In the genomic region with DNA sequence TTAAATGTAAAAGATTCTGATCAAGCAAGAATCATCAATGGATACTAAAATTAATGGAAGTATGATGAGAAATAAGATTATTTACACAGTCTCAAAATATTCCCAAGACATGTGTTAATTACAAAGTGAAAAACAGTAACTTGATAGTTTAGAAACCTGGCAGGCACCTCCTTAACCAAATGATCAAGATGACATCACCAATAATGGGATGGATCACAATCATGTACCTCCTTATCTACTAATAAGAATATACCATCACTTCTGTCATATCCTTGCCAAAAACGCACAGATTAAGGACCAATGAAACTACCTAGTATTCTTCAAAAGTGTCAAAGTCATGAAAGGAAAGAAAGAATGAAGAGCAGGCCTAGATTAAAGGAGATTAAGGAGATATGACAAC, we compare ENCODE assay signal across 32 cellular contexts.
"Had no signal": no experiment of that assay in that cellular context is flagged by ENCODE, and none has a peak within 500 bp of the region (broad histone marks: within the 10 kb centered on the region; RNA-seq: fewer than 3 reads in every experiment).

No MANE protein-coding gene starts in this region.

- H3K4me1 ChIP-seq: spleen, tibial nerve, vagina had no signal

- H3K4me3 ChIP-seq: neural progenitor cell, ovary, psoas muscle, skin epidermis, smooth muscle cell, spleen, thoracic aorta, thyroid gland, tibial nerve, upper lobe of left lung, vagina had no signal

- H3K27me3 Mint-ChIP-seq: naive B cell; naive thymus-derived CD8-positive, alpha-beta T cell; natural killer cell treated with Interleukin-12 subunit alpha and Interleukin-12 subunit beta and Interleukin-15 and Interleukin-18, amount 100 ng/mL, for 72 hours; progenitor cell of endocrine pancreas; stimulated activated memory B cell treated with anti-CD40 and anti-IgM and Interleukin-4, amounts not matched to agents 10 μg/mL and 1 μg/mL and 100 μg/mL, for 72 hours; stimulated activated naive CD8-positive, alpha-beta T cell treated with anti-CD3 and anti-CD28 coated beads, Interleukin-15, amount 100 ng/mL, for 72 hours had no signal

- H3K27me3 ChIP-seq: neural progenitor cell, ovary, spleen, thyroid gland, tibial nerve, upper lobe of left lung, vagina had no signal

- FAIRE-seq: urothelium cell line had no signal

- H3K4me1 Mint-ChIP-seq: naive B cell; neural progenitor cell; stimulated activated memory B cell treated with anti-CD40 and anti-IgM and Interleukin-4, amounts not matched to agents 10 μg/mL and 1 μg/mL and 100 μg/mL, for 72 hours; stimulated activated naive CD8-positive, alpha-beta T cell treated with anti-CD3 and anti-CD28 coated beads, Interleukin-15, amount 100 ng/mL, for 72 hours had no signal

- H3K9me3 ChIP-seq: ovary, psoas muscle, spleen, thoracic aorta, thyroid gland, tibial nerve, upper lobe of left lung, vagina had no signal

- H3K27ac Mint-ChIP-seq: naive B cell; natural killer cell treated with Interleukin-12 subunit alpha and Interleukin-12 subunit beta and Interleukin-15 and Interleukin-18, amount 100 ng/mL, for 72 hours; neural progenitor cell; progenitor cell of endocrine pancreas; stimulated activated memory B cell treated with anti-CD40 and anti-IgM and Interleukin-4, amounts not matched to agents 10 μg/mL and 1 μg/mL and 100 μg/mL, for 72 hours had no signal

- H3K79me2 ChIP-seq: parathyroid adenoma had no signal

- ATAC-seq: naive thymus-derived CD8-positive, alpha-beta T cell; natural killer cell treated with Interleukin-12 subunit alpha and Interleukin-12 subunit beta and Interleukin-15 and Interleukin-18, amount 100 ng/mL, for 72 hours; psoas muscle; right cardiac atrium; sciatic nerve; stimulated activated memory B cell treated with anti-CD40 and anti-IgM and Interleukin-4, amounts not matched to agents 10 μg/mL and 1 μg/mL and 100 μg/mL, for 72 hours; stimulated activated naive CD8-positive, alpha-beta T cell treated with anti-CD3 and anti-CD28 coated beads, Interleukin-15, amount 100 ng/mL, for 72 hours; stimulated activated naive CD8-positive, alpha-beta T cell treated with anti-CD3 and anti-CD28 coated beads, Interleukin-15, Interleukin-2, amounts not matched to agents 100 U/mL and 50 U/mL, for 24 hours had no signal

- H3K27ac ChIP-seq: neural progenitor cell, ovary, parathyroid adenoma, psoas muscle, skin epidermis, spleen, thoracic aorta, thyroid gland, tibial nerve, upper lobe of left lung, vagina had no signal

- H3K4me3 Mint-ChIP-seq: naive B cell; naive thymus-derived CD8-positive, alpha-beta T cell; natural killer cell treated with Interleukin-12 subunit alpha and Interleukin-12 subunit beta and Interleukin-15 and Interleukin-18, amount 100 ng/mL, for 72 hours; neural progenitor cell; stimulated activated memory B cell treated with anti-CD40 and anti-IgM and Interleukin-4, amounts not matched to agents 10 μg/mL and 1 μg/mL and 100 μg/mL, for 72 hours; stimulated activated naive CD8-positive, alpha-beta T cell treated with anti-CD3 and anti-CD28 coated beads, Interleukin-15, amount 100 ng/mL, for 72 hours had no signal

- DNase-seq: naive B cell; naive thymus-derived CD8-positive, alpha-beta T cell; occipital lobe; ovary; posterior cingulate gyrus; psoas muscle; right cardiac atrium; spleen; stimulated activated CD4-positive, alpha-beta T cell treated with anti-CD3 and anti-CD28 coated beads, Interleukin-12 subunit alpha, Interleukin-12 subunit beta, amount 100 ng/mL, for 4 hours; stimulated activated CD4-positive, alpha-beta T cell treated with anti-CD3 and anti-CD28 coated beads, Interleukin-1b, Interleukin-23, amount 100 ng/mL, for 48 hours; stimulated activated CD4-positive, alpha-beta T cell treated with anti-CD3 and anti-CD28 coated beads, Interleukin-4, amount 100 ng/mL, for 1 hour; stimulated activated CD4-positive, alpha-beta T cell treated with anti-CD3 and anti-CD28 coated beads, Interleukin-4, amount 100 ng/mL, for 4 hours; stimulated activated CD8-positive, alpha-beta memory T cell treated with anti-CD3 and anti-CD28 coated beads, Interleukin-4, amount 100 ng/mL, for 48 hours; stimulated activated naive CD4-positive, alpha-beta T cell; stimulated activated naive CD8-positive, alpha-beta T cell treated with anti-CD3 and anti-CD28 coated beads, Interleukin-15, amount 100 ng/mL, for 72 hours; stimulated activated naive CD8-positive, alpha-beta T cell treated with anti-CD3 and anti-CD28 coated beads, Interleukin-15, Interleukin-2, amounts not matched to agents 100 U/mL and 50 U/mL, for 24 hours; substantia nigra; thyroid gland; trophoblast cell; upper lobe of left lung had no signal

- H3K9me3 Mint-ChIP-seq: naive B cell; naive thymus-derived CD8-positive, alpha-beta T cell; natural killer cell treated with Interleukin-12 subunit alpha and Interleukin-12 subunit beta and Interleukin-15 and Interleukin-18, amount 100 ng/mL, for 72 hours; stimulated activated memory B cell treated with anti-CD40 and anti-IgM and Interleukin-4, amounts not matched to agents 10 μg/mL and 1 μg/mL and 100 μg/mL, for 72 hours; stimulated activated naive CD8-positive, alpha-beta T cell treated with anti-CD3 and anti-CD28 coated beads, Interleukin-15, amount 100 ng/mL, for 72 hours had no signal

- H3K9ac ChIP-seq: neural progenitor cell, parathyroid adenoma had no signal

- H2AFZ ChIP-seq: neural progenitor cell, parathyroid adenoma had no signal

- H3K36me3 ChIP-seq: neural progenitor cell, ovary, spleen, thoracic aorta, thyroid gland, tibial nerve, upper lobe of left lung, vagina had no signal

- H3K4me2 ChIP-seq: neural progenitor cell, smooth muscle cell had no signal

- H3K36me3 Mint-ChIP-seq: naive B cell; natural killer cell treated with Interleukin-12 subunit alpha and Interleukin-12 subunit beta and Interleukin-15 and Interleukin-18, amount 100 ng/mL, for 72 hours; stimulated activated memory B cell treated with anti-CD40 and anti-IgM and Interleukin-4, amounts not matched to agents 10 μg/mL and 1 μg/mL and 100 μg/mL, for 72 hours had no signal
